In genomic region chr2:73922681-73923080, GRCh38 we compare ENCODE assay signal across 19 cellular contexts. TPM values are rescaled to one million over a fixed set of nuclear protein-coding genes. Genes with fewer than 3 reads are reported as not detected.
"Had no signal": no experiment of that assay in that cellular context is flagged by ENCODE, and none has a peak within 500 bp of the region (broad histone marks: within the 10 kb centered on the region; RNA-seq: fewer than 3 reads in every experiment).

No MANE protein-coding gene starts in this region.

- ATAC-seq: heart right ventricle, T-helper 17 cell, upper lobe of right lung had no signal

- H3K36me3 Mint-ChIP-seq: activated CD4-positive, alpha-beta memory T cell treated with anti-CD3 and anti-CD28 coated beads for 36 hours had no signal

- H3K9me3 Mint-ChIP-seq: activated CD4-positive, alpha-beta memory T cell treated with anti-CD3 and anti-CD28 coated beads for 36 hours; activated T-cell treated with anti-CD3 and anti-CD28 coated beads, Interleukin-2, amount 50 U/mL, for 24 hours; dendritic cell treated with granulocyte-macrophage colony-stimulating factor and Interleukin-4, amounts not matched to agents 40 ng/mL and 50 ng/mL, for 4 days; nephron had no signal

- H3K27ac Mint-ChIP-seq: activated CD4-positive, alpha-beta memory T cell treated with anti-CD3 and anti-CD28 coated beads for 36 hours; activated T-cell treated with anti-CD3 and anti-CD28 coated beads, Interleukin-2, amount 50 U/mL, for 24 hours; dendritic cell treated with granulocyte-macrophage colony-stimulating factor and Interleukin-4, amounts not matched to agents 40 ng/mL and 50 ng/mL, for 4 days; nephron had no signal

- H3K27ac ChIP-seq: adrenal gland, breast epithelium, esophagus squamous epithelium, heart right ventricle, upper lobe of right lung had no signal

- H3K4me3 ChIP-seq: adrenal gland, breast epithelium, esophagus squamous epithelium, heart right ventricle, sigmoid colon, upper lobe of right lung had no signal

- H3K27me3 ChIP-seq: breast epithelium, sigmoid colon, upper lobe of right lung had no signal

- H3K9me3 ChIP-seq: adrenal gland, breast epithelium, esophagus squamous epithelium, heart right ventricle, sigmoid colon, upper lobe of right lung had no signal

- H3K4me3 Mint-ChIP-seq: activated CD4-positive, alpha-beta memory T cell treated with anti-CD3 and anti-CD28 coated beads for 36 hours; activated T-cell treated with anti-CD3 and anti-CD28 coated beads, Interleukin-2, amount 50 U/mL, for 24 hours; dendritic cell treated with granulocyte-macrophage colony-stimulating factor and Interleukin-4, amounts not matched to agents 40 ng/mL and 50 ng/mL, for 4 days; nephron; T-helper 17 cell had no signal

- H3K4me1 ChIP-seq: breast epithelium, upper lobe of right lung had no signal

- H3K36me3 ChIP-seq: adrenal gland, breast epithelium, esophagus squamous epithelium, heart right ventricle, upper lobe of right lung had no signal

- H3K27me3 Mint-ChIP-seq: activated CD4-positive, alpha-beta memory T cell treated with anti-CD3 and anti-CD28 coated beads for 36 hours; activated T-cell treated with anti-CD3 and anti-CD28 coated beads, Interleukin-2, amount 50 U/mL, for 24 hours had no signal

- DNase-seq: activated CD4-positive, alpha-beta memory T cell treated with anti-CD3 and anti-CD28 coated beads for 36 hours; activated CD4-positive, alpha-beta T cell treated with anti-CD3 and anti-CD28 coated beads for 4 hours; activated naive CD4-positive, alpha-beta T cell treated with anti-CD3 and anti-CD28 coated beads, Interleukin-2, amount 50 U/mL, for 16 hours; activated T-cell treated with anti-CD3 and anti-CD28 coated beads, Interleukin-2, amount 50 U/mL, for 24 hours; adrenal gland; effector CD8-positive, alpha-beta T cell; esophagus squamous epithelium; heart right ventricle; kidney glomerular epithelial cell; nucleus accumbens; posterior cingulate gyrus; sigmoid colon; stimulated activated naive CD4-positive, alpha-beta T cell; T-helper 17 cell; upper lobe of right lung had no signal

RNA-seq across cellular contexts. Expression of gene ACTG2, which starts 29.9 kb away (rescaled TPM):
- total RNA-seq: activated CD4-positive, alpha-beta memory T cell treated with anti-CD3 and anti-CD28 coated beads for 36 hours; endothelial cell of umbilical vein; T-helper 17 cell had no signal
